In the genomic region with DNA sequence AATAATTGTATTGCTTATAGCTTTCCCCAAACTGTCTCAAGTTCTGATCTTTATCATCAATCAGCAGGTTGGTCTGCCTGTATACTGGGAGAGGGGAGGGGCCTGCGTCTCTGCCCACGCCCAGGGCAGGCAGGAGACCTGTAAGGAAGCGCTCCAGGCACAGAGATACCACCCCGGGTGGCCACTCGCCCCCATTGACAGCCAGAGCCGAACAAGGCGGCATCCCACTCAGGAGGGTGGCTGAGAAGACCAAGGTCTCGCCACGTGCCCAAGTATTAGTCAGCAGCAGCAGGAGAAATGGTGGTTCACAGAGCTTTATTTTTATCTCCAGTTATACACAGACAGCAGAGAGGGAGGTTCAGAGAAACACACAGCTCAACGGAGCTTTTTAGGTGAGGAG, we compare ENCODE assay signal across 14 cellular contexts.
"Had no signal": no experiment of that assay in that cellular context is flagged by ENCODE, and none has a peak within 500 bp of the region (broad histone marks: within the 10 kb centered on the region; RNA-seq: fewer than 3 reads in every experiment).

No MANE protein-coding gene starts in this region.

- ATAC-seq: activated CD4-positive, alpha-beta T cell treated with anti-CD3 and anti-CD28 coated beads for 36 hours; foreskin keratinocyte; heart left ventricle; left lobe of liver had no signal

- H3K9me3 ChIP-seq: heart left ventricle, vagina had no signal

- H3K4me1 ChIP-seq: foreskin keratinocyte, vagina had no signal

- H3K4me3 Mint-ChIP-seq: activated CD4-positive, alpha-beta memory T cell treated with anti-CD3 and anti-CD28 coated beads, Interleukin-2, amount 10 ng/mL, durations not matched to agents 7 days and 5 days; activated CD4-positive, alpha-beta T cell treated with anti-CD3 and anti-CD28 coated beads for 36 hours; activated naive CD4-positive, alpha-beta T cell treated with anti-CD3 and anti-CD28 coated beads, Interleukin-2, amount 10 ng/mL, durations not matched to agents 7 days and 5 days; memory B cell; stimulated activated naive CD8-positive, alpha-beta T cell treated with anti-CD3 and anti-CD28 coated beads, Interleukin-15, Interleukin-2, amounts not matched to agents 100 ng/mL and 50 ng/mL, for 24 hours had no signal

- DNase-seq: activated CD4-positive, alpha-beta memory T cell treated with anti-CD3 and anti-CD28 coated beads, Interleukin-2, amount 10 ng/mL, durations not matched to agents 7 days and 5 days; activated CD4-positive, alpha-beta T cell treated with anti-CD3 and anti-CD28 coated beads for 36 hours; activated naive CD4-positive, alpha-beta T cell treated with anti-CD3 and anti-CD28 coated beads, Interleukin-2, amount 10 ng/mL, durations not matched to agents 7 days and 5 days; amniotic stem cell; foreskin keratinocyte; stimulated activated CD4-positive, alpha-beta T cell treated with anti-CD3 and anti-CD28 coated beads, Interleukin-15, amount 100 ng/mL, for 24 hours; stimulated activated CD4-positive, alpha-beta T cell treated with anti-CD3 and anti-CD28 coated beads, Interleukin-4, amount 100 ng/mL, for 24 hours; T1000 had no signal

- H3K27me3 Mint-ChIP-seq: activated CD4-positive, alpha-beta T cell treated with anti-CD3 and anti-CD28 coated beads for 36 hours; stimulated activated naive CD8-positive, alpha-beta T cell treated with anti-CD3 and anti-CD28 coated beads, Interleukin-15, Interleukin-2, amounts not matched to agents 100 ng/mL and 50 ng/mL, for 24 hours had no signal

- H3K4me1 Mint-ChIP-seq: activated CD4-positive, alpha-beta memory T cell treated with anti-CD3 and anti-CD28 coated beads, Interleukin-2, amount 10 ng/mL, durations not matched to agents 7 days and 5 days; activated CD4-positive, alpha-beta T cell treated with anti-CD3 and anti-CD28 coated beads for 36 hours had no signal

- H3K27me3 ChIP-seq: foreskin keratinocyte, heart left ventricle, vagina had no signal

- H3K27ac ChIP-seq: foreskin keratinocyte, heart left ventricle, vagina had no signal

- H3K36me3 ChIP-seq: heart left ventricle, vagina had no signal

- H3K36me3 Mint-ChIP-seq: activated naive CD4-positive, alpha-beta T cell treated with anti-CD3 and anti-CD28 coated beads, Interleukin-2, amount 10 ng/mL, durations not matched to agents 7 days and 5 days; memory B cell had no signal

- H3K4me3 ChIP-seq: heart left ventricle, vagina had no signal

- H3K27ac Mint-ChIP-seq: activated CD4-positive, alpha-beta memory T cell treated with anti-CD3 and anti-CD28 coated beads, Interleukin-2, amount 10 ng/mL, durations not matched to agents 7 days and 5 days; activated CD4-positive, alpha-beta T cell treated with anti-CD3 and anti-CD28 coated beads for 36 hours; activated naive CD4-positive, alpha-beta T cell treated with anti-CD3 and anti-CD28 coated beads, Interleukin-2, amount 10 ng/mL, durations not matched to agents 7 days and 5 days; memory B cell; nephron; stimulated activated naive CD8-positive, alpha-beta T cell treated with anti-CD3 and anti-CD28 coated beads, Interleukin-15, Interleukin-2, amounts not matched to agents 100 ng/mL and 50 ng/mL, for 24 hours had no signal

- H3K9me3 Mint-ChIP-seq: activated CD4-positive, alpha-beta memory T cell treated with anti-CD3 and anti-CD28 coated beads, Interleukin-2, amount 10 ng/mL, durations not matched to agents 7 days and 5 days; activated naive CD4-positive, alpha-beta T cell treated with anti-CD3 and anti-CD28 coated beads, Interleukin-2, amount 10 ng/mL, durations not matched to agents 7 days and 5 days; memory B cell; stimulated activated naive CD8-positive, alpha-beta T cell treated with anti-CD3 and anti-CD28 coated beads, Interleukin-15, Interleukin-2, amounts not matched to agents 100 ng/mL and 50 ng/mL, for 24 hours had no signal
